In genomic region chr1:46549697-46550681, GRCh38 we compare ENCODE assay signal across 1 cellular context.
TF ChIP-seq lines count a peak whose summit lies in the region.

No MANE protein-coding gene starts in this region.

TF ChIP-seq in WTC11, 78 proteins besides CTCF, POLR2A, EP300 and RAD21 (continued from another document):
- no peak for TF ChIP-seq ATF6 (CRISPR knock-in tag; IDR thresholded peaks at IDR 0.05)
- TF ChIP-seq NFYB (CRISPR knock-in tag; conservative IDR thresholded peaks at IDR 0.05; ENCODE audit: low read depth): no peak
- no peak for TF ChIP-seq ELF4 (CRISPR knock-in tag; IDR thresholded peaks at IDR 0.05; ENCODE audit: low read depth)
- no peak for TF ChIP-seq OVOL2 (CRISPR knock-in tag; IDR thresholded peaks at IDR 0.05; ENCODE audit: borderline replicate concordance)
